ENCODE assay signal across 16 cellular contexts in genomic region chr4:169152104-169152503, GRCh38.
A peak's percentile ranks its signal among the peaks of the same experiment; 100 is the strongest.
DNase-seq lines count a peak whose midpoint lies in the region; ATAC-seq and TF ChIP-seq lines count a peak whose summit lies in the region.
"Had no signal": no experiment of that assay in that cellular context is flagged by ENCODE, and none has a peak within 500 bp of the region (broad histone marks: within the 10 kb centered on the region; RNA-seq: fewer than 3 reads in every experiment).

No MANE protein-coding gene starts in this region.

- H3K27ac Mint-ChIP-seq in immature natural killer cell = no peak overlapping the region
- no peak overlapping the region for H3K27ac Mint-ChIP-seq in type B pancreatic cell
- H3K27ac Mint-ChIP-seq: CD8-positive, alpha-beta T cell had no signal

- no peak overlapping the region for H4K8ac ChIP-seq in IMR-90 (ENCODE audit: low read depth in 2 of 2, low read length in 2 of 2)

- POLR2A ChIA-PET in IMR-90 (lab: Charles Lee; ENCODE audit: unreplicated experiment) = no interaction called here

- H3K27me3 Mint-ChIP-seq in immature natural killer cell (ENCODE audit: low read depth in 3 of 3) (peaks cover 0 to 5% (median 0%) of the 10 kb centered on the region in 3 donors), type B pancreatic cell (no peaks in the 10 kb centered on the region)

- no peaks in the 10 kb centered on the region for H3K36me3 Mint-ChIP-seq in immature natural killer cell
- H3K36me3 Mint-ChIP-seq in type B pancreatic cell = peaks cover 43% of the 10 kb centered on the region
- H3K36me3 Mint-ChIP-seq: CD8-positive, alpha-beta T cell had no signal

- H3K9ac ChIP-seq in IMR-90 (ENCODE audit: low read depth, low read length) = no peak overlapping the region
- H3K9ac ChIP-seq: BLaER1 had no signal

- H3K27me3 ChIP-seq in IMR-90 (ENCODE audit: control insufficient read depth, insufficient read depth, low read length) = no peaks in the 10 kb centered on the region
- H3K27me3 ChIP-seq in left lung = no peaks in the 10 kb centered on the region
- H3K27me3 ChIP-seq: BLaER1 had no signal

- H3K56ac ChIP-seq in IMR-90 (ENCODE audit: extremely low read depth, insufficient read depth, low read length) = no peak overlapping the region

- no peak overlapping the region for H2AFZ ChIP-seq in IMR-90 (replicated peaks; ENCODE audit: low read length, poor library complexity)

- WGBS in IMR-90 (ENCODE audit: extremely low coverage in 2 of 2, insufficient read length in 1 of 2), 2 experiments = no CpG with 5 or more reads among the region's 3 CpGs

- 0 out of 2 replicates have a peak overlapping the region, but pooled peaks have one; percentile 30 for H3K14ac ChIP-seq in IMR-90 (replicated peaks; ENCODE audit: low read depth, low read length)

- DNase-seq in IMR-90 = no peak
- no peak for DNase-seq in left lung
- DNase-seq in NCI-H128 (lab: John Stamatoyannopoulos, UW; ENCODE audit: unreplicated experiment) = no peak
- no peak for DNase-seq in immature natural killer cell
- DNase-seq in type B pancreatic cell (ENCODE audit: extremely low spot score, unreplicated experiment) = no peak
- no peak for DNase-seq in ecto neural progenitor cell (ENCODE audit: low spot score)
- DNase-seq: Calu3; CD8-positive, alpha-beta T cell; DMS79 treated with DMSO at 0.1 percent for 48 hours had no signal

- H4K5ac ChIP-seq in IMR-90 (ENCODE audit: low read depth, low read length) = no peak overlapping the region; the same call in 1 of the 2 replicates

- no peak overlapping the region for H2AK5ac ChIP-seq in IMR-90 (ENCODE audit: low read depth, low read length)

- no peak overlapping the region for H3K23ac ChIP-seq in IMR-90 (ENCODE audit: low read depth, low read length)

- no peak overlapping the region for H4K91ac ChIP-seq in IMR-90 (ENCODE audit: insufficient read depth, low read depth, low read length)

- H3K4me1 ChIP-seq in IMR-90 (ENCODE audit: control insufficient read depth, insufficient read depth, low read length) (peaks cover 20% of the 10 kb centered on the region), left lung (no peaks in the 10 kb centered on the region)
- H3K4me1 ChIP-seq: BLaER1, HAP-1 had no signal

- peak overlapping the region; percentile 35 for H2BK5ac ChIP-seq in IMR-90 (ENCODE audit: low read depth, low read length, poor library complexity, severe bottlenecking)

- H3K9me3 Mint-ChIP-seq in immature natural killer cell (no peaks in the 10 kb centered on the region), type B pancreatic cell (peaks cover 3% of the 10 kb centered on the region)
- H3K9me3 Mint-ChIP-seq: CD14-positive monocyte; CD8-positive, alpha-beta T cell had no signal

- BruUV-seq in IMR-90 (replicated peaks; lab: Mats Ljungman, UMichigan) = TSS peak; percentile 4

- TF ChIP-seq CTCF in IMR-90 (conservative IDR thresholded peaks at IDR 0.05; ENCODE audit: low read depth, low read length) = no peak
- TF ChIP-seq CTCF in left lung (IDR thresholded peaks at IDR 0.05) = no peak
- TF ChIP-seq CTCF in type B pancreatic cell (conservative IDR thresholded peaks at IDR 0.05) = no peak

- H3K9me3 ChIP-seq in IMR-90 (ENCODE audit: control insufficient read depth, insufficient read depth, low read length) (no peaks in the 10 kb centered on the region), left lung (no peaks in the 10 kb centered on the region)
- H3K9me3 ChIP-seq: BLaER1, HAP-1 had no signal

- intact Hi-C loops in IMR-90 (cut with micrococcal nuclease) (loop anchor here (5.0 kb wide), 1 partner anchor 115 kb away; no protein-coding TSS in a partner anchor), left lung (cut with DNase I) (no loop called here)

- in situ Hi-C loops in IMR-90 (cut with MboI; ENCODE audit: low sequenced_read_pairs) = no loop called here

- peak overlapping the region; percentile 40; the same call in 1 of the 2 replicates for H3K18ac ChIP-seq in IMR-90 (ENCODE audit: low read depth, low read length)

- no peak overlapping the region for H2BK20ac ChIP-seq in IMR-90 (ENCODE audit: low read depth, low read length)

- H3K9me1 ChIP-seq in IMR-90 (ENCODE audit: insufficient read depth, low read length) = peaks cover 5% of the 10 kb centered on the region

- dilution Hi-C loops in IMR-90 (cut with HindIII; ENCODE audit: low sequenced_read_pairs, unreplicated experiment) = no loop called here

- ATAC-seq in IMR-90 (ENCODE audit: low read depth) = no peak
- ATAC-seq in SK-N-SH treated with all-trans-retinoic acid at 6 μM for 48 hours = peak; percentile 13; the same call in 2 of the 3 replicates
- ATAC-seq in left lung = peak; percentile 79
- ATAC-seq: CD8-positive, alpha-beta T cell had no signal

- no peak overlapping the region for H2BK15ac ChIP-seq in IMR-90 (ENCODE audit: low read depth, low read length)

- no peak overlapping the region; the same call in 1 of the 2 replicates for H2BK120ac ChIP-seq in IMR-90 (ENCODE audit: low read depth, low read length)

- H2AK9ac ChIP-seq in IMR-90 (replicated peaks; ENCODE audit: low read depth, low read length, poor library complexity) = no peak overlapping the region

- CTCF ChIA-PET in IMR-90 (lab: Yijun Ruan, JAX) = interaction anchor here (1.5 to 1.7 kb wide), 2 partner anchors 12 to 36 kb away, joined by 3 to 6 read pairs; no protein-coding TSS in a partner anchor

- H3K27ac ChIP-seq in IMR-90 (ENCODE audit: insufficient read depth, low read length) (no peak overlapping the region), left lung (no peak overlapping the region)
- H3K27ac ChIP-seq: BLaER1, HL-60 had no signal

- H3K4me1 Mint-ChIP-seq in immature natural killer cell (peaks cover 0 to 4% of the 10 kb centered on the region in 2 donors), type B pancreatic cell (ENCODE audit: unreplicated experiment) (peaks cover 30% of the 10 kb centered on the region)
- H3K4me1 Mint-ChIP-seq: CD14-positive monocyte had no signal

- H3K36me3 ChIP-seq in IMR-90 (ENCODE audit: control insufficient read depth, insufficient read depth, low read length) (peaks cover 13% of the 10 kb centered on the region), left lung (peaks cover 0 to 15% of the 10 kb centered on the region in 2 donors)

- H3K4me3 Mint-ChIP-seq in immature natural killer cell (no peak overlapping the region), type B pancreatic cell (no peak overlapping the region)
- H3K4me3 Mint-ChIP-seq: CD14-positive monocyte; CD8-positive, alpha-beta T cell had no signal

- H3K4me2 ChIP-seq in IMR-90 (ENCODE audit: low read depth, low read length) = no peak overlapping the region
- H3K4me2 ChIP-seq: BLaER1 had no signal

- peaks cover 33 to 68% of the 10 kb centered on the region in 2 experiments for H3K79me1 ChIP-seq in IMR-90 (ENCODE audit: low read depth in 1 of 2, low read length in 2 of 2)

- TF ChIP-seq POLR2A in IMR-90 (IDR thresholded peaks at IDR 0.05; ENCODE audit: low read depth, low read length) = no peak

- no peak overlapping the region for H3K4ac ChIP-seq in IMR-90 (ENCODE audit: low read depth, low read length)

- H4K20me1 ChIP-seq in IMR-90 (ENCODE audit: insufficient read depth, low read length) = no peaks in the 10 kb centered on the region; the same call in 1 of the 2 replicates
- H4K20me1 ChIP-seq: BLaER1 had no signal

- H3K4me3 ChIP-seq in IMR-90 (ENCODE audit: insufficient read depth, low read depth, low read length) (no peak overlapping the region), left lung (no peak overlapping the region)
- H3K4me3 ChIP-seq: BLaER1, GM12878, HAP-1, K562 had no signal

- no peak for TF ChIP-seq RAD21 in IMR-90 (IDR thresholded peaks at IDR 0.05; ENCODE audit: low read length)

TF ChIP-seq in IMR-90, 13 proteins besides CTCF, POLR2A, EP300 and RAD21 (continues in another document):
- TF ChIP-seq RCOR1 (IDR thresholded peaks at IDR 0.05; ENCODE audit: insufficient replicate concordance, low read length) (no peak), MAZ (IDR thresholded peaks at IDR 0.05; ENCODE audit: borderline replicate concordance, low read depth, low read length) (no peak), RFX5 (IDR thresholded peaks at IDR 0.05; ENCODE audit: low read depth, low read length) (no peak), CHD1 (IDR thresholded peaks at IDR 0.05; ENCODE audit: low read depth, low read length) (no peak), SMC3 (IDR thresholded peaks at IDR 0.05; ENCODE audit: low read depth, low read length) (no peak), BHLHE40 (IDR thresholded peaks at IDR 0.05; ENCODE audit: low read depth, low read length) (no peak), FOS (IDR thresholded peaks at IDR 0.05; ENCODE audit: low read depth, low read length) (no peak), MAFK (IDR thresholded peaks at IDR 0.05; ENCODE audit: low read depth, low read length) (no peak), NFE2L2 (IDR thresholded peaks at IDR 0.05; ENCODE audit: low read depth, low read length) (no peak)
- TF ChIP-seq, protein P1, sequence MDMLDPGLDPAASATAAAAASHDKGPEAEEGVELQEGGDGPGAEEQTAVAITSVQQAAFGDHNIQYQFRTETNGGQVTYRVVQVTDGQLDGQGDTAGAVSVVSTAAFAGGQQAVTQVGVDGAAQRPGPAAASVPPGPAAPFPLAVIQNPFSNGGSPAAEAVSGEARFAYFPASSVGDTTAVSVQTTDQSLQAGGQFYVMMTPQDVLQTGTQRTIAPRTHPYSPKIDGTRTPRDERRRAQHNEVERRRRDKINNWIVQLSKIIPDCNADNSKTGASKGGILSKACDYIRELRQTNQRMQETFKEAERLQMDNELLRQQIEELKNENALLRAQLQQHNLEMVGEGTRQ (IDR thresholded peaks at IDR 0.05; ENCODE audit: low read depth, low read length) = no peak

TF ChIP-seq in SK-N-SH treated with all-trans-retinoic acid at 6 μM for 48 hours, 23 proteins besides CTCF, POLR2A, EP300 and RAD21 (continues in another document):
- no peak for TF ChIP-seq RARB (CRISPR knock-in tag; IDR thresholded peaks at IDR 0.05)
- no peak for TF ChIP-seq BACH2 (CRISPR knock-in tag; IDR thresholded peaks at IDR 0.05; ENCODE audit: borderline replicate concordance)
- no peak for TF ChIP-seq ZFP3 (CRISPR knock-in tag; IDR thresholded peaks at IDR 0.05)
- TF ChIP-seq GLIS3 (CRISPR knock-in tag; IDR thresholded peaks at IDR 0.05) = no peak
- TF ChIP-seq SNAI2 (CRISPR knock-in tag; IDR thresholded peaks at IDR 0.05) = no peak
- TF ChIP-seq TCF4 (CRISPR knock-in tag; IDR thresholded peaks at IDR 0.05; ENCODE audit: borderline replicate concordance) = no peak
